ENCODE assay signal across 13 cellular contexts in the genomic region with DNA sequence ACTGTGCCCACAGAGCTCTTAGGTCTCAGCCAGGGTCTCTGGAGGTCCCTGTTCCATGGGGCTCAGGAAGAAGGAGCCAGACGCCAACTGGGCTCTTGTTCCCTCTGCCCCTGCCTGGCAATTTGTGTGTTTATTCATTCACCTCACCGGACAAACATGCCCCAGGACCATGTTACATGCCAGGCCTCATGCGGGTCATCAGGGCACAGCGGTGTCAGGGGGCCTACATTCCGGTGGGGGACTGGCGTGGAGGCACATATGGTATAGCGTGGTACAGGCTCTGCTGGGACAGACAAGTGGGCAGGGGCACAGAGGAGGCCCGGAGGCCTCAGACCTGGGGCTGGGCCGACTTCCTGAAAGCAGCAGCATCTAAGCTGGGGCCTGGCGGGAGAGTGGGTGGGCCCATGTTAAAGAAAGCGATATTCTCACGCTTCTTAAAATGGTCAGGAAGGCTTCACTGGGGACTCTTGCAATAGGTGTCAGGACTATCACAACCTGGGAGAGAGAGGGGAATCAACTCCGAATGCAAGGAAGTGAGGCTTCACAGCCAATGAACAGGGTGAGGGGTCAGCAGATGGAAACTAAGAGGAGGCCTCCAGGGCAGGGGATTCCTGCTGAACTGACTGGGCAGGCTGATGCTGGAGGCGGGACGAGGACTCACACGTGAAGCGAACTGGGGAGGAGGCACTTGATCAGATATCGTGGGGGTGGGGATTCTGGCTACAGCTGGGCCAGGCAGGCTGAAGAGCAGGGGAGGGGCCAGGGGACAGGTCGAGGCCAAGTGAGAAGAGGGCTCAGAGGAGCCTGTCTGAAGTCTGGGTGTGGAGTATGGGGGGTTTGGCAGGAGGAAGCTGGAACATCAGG. TPM values are rescaled to one million over a fixed set of nuclear protein-coding genes. Genes with fewer than 3 reads are reported as not detected.
DNase-seq lines count a peak whose midpoint lies in the region; TF ChIP-seq lines count a peak whose summit lies in the region.
"Had no signal": no experiment of that assay in that cellular context is flagged by ENCODE, and none has a peak within 500 bp of the region (broad histone marks: within the 10 kb centered on the region; RNA-seq: fewer than 3 reads in every experiment).

No MANE protein-coding gene starts in this region.

- no peaks in the 10 kb centered on the region for H3K27me3 ChIP-seq in HUES64 (ENCODE audit: insufficient read depth, low read length)
- no peaks in the 10 kb centered on the region for H3K27me3 ChIP-seq in SK-N-SH (ENCODE audit: insufficient read depth)
- no peaks in the 10 kb centered on the region for H3K27me3 ChIP-seq in smooth muscle cell (ENCODE audit: low read depth)
- no peaks in the 10 kb centered on the region for H3K27me3 ChIP-seq in testis

- H3F3A ChIP-seq in SK-N-SH (replicated peaks; ENCODE audit: insufficient read depth) (no peaks in the 10 kb centered on the region), smooth muscle cell (ENCODE audit: low read depth) (no peaks in the 10 kb centered on the region)

- no peak overlapping the region for H3K4me3 ChIP-seq in HUES64 (ENCODE audit: low read length)
- H3K4me3 ChIP-seq in SK-N-SH (ENCODE audit: low read depth in 2 of 2, low read length in 1 of 2): no peak overlapping the region
- no peak overlapping the region for H3K4me3 ChIP-seq in smooth muscle cell
- no peak overlapping the region for H3K4me3 ChIP-seq in testis

- peak overlapping the region; percentile 67 for H3K4me3 Mint-ChIP-seq in glutamatergic neuron (ENCODE audit: unreplicated experiment)
- H3K4me3 Mint-ChIP-seq: natural killer cell had no signal

- peak overlapping the region; percentile 51; the same call in 1 of the 2 replicates for H3K27ac ChIP-seq in HUES64 (ENCODE audit: low read depth, low read length)
- H3K27ac ChIP-seq in SK-N-SH (ENCODE audit: low read depth in 2 of 2, low read length in 1 of 2): peak overlapping the region in 1 of 2 experiments; percentile 62; a peak in 2 of 4 replicates
- H3K27ac ChIP-seq in smooth muscle cell (ENCODE audit: low read depth): peak overlapping the region; percentile 17
- H3K27ac ChIP-seq in testis: no peak overlapping the region

- H3K9me2 ChIP-seq in SK-N-SH: no peaks in the 10 kb centered on the region

- intact Hi-C loops in testis (cut with DNase I; ENCODE audit: low total_unique reads): no loop called here

- H3K4me1 ChIP-seq in HUES64 (ENCODE audit: insufficient read depth, low read length) (peaks cover 17% of the 10 kb centered on the region), SK-N-SH (ENCODE audit: control insufficient read depth in 1 of 2, insufficient read depth in 2 of 2, low read depth in 1 of 2, low read length in 1 of 2) (peaks cover 4 to 39% of the 10 kb centered on the region in 2 experiments; a peak in 1 of 4 replicates), smooth muscle cell (ENCODE audit: low read depth) (peaks cover 4% of the 10 kb centered on the region), testis (no peaks in the 10 kb centered on the region)

- H4K20me1 ChIP-seq in SK-N-SH (ENCODE audit: insufficient read depth) (peaks cover 43% of the 10 kb centered on the region), smooth muscle cell (ENCODE audit: low read depth) (peaks cover 99% of the 10 kb centered on the region)

- H3K27me3 Mint-ChIP-seq in glutamatergic neuron (ENCODE audit: unreplicated experiment): peaks cover 21% of the 10 kb centered on the region

- peaks cover 23% of the 10 kb centered on the region for H3K9me3 Mint-ChIP-seq in glutamatergic neuron (ENCODE audit: unreplicated experiment)
- H3K9me3 Mint-ChIP-seq: natural killer cell had no signal

- TF ChIP-seq CTCF in SK-N-SH (IDR thresholded peaks at IDR 0.05) (no peak), glutamatergic neuron (IDR thresholded peaks at IDR 0.05; ENCODE audit: partially characterized antibody, unreplicated experiment) (no peak), smooth muscle cell (IDR thresholded peaks at IDR 0.05; ENCODE audit: borderline replicate concordance, insufficient read depth, poor library complexity, severe bottlenecking) (no peak), testis (IDR thresholded peaks at IDR 0.05) (no peak)

- no peaks in the 10 kb centered on the region for H3K36me3 Mint-ChIP-seq in glutamatergic neuron (ENCODE audit: unreplicated experiment)
- H3K36me3 Mint-ChIP-seq: natural killer cell had no signal

- CTCF ChIA-PET in SK-N-SH (lab: Yijun Ruan, JAX): interaction anchor here (0.8 to 1.2 kb wide), 3 partner anchors 16 to 108 kb away, joined by 3 to 4 read pairs (median 3); no protein-coding TSS in a partner anchor

- DNase-seq in SK-N-SH (peak; percentile 80), glutamatergic neuron (peak; percentile 70), smooth muscle cell (lab: John Stamatoyannopoulos, UW; ENCODE audit: unreplicated experiment) (no peak), testis (no peak), NCI-H345 treated with DMSO at 0.1 percent for 48 hours (lab: John Stamatoyannopoulos, UW; ENCODE audit: unreplicated experiment) (no peak), NCI-H226 (no peak)
- DNase-seq: activated T-cell treated with anti-CD3 and anti-CD28 coated beads for 4 hours; DMS53; MV-4-11; natural killer cell; stimulated activated CD8-positive, alpha-beta memory T cell treated with anti-CD3 and anti-CD28 coated beads, Interleukin-4, amount 100 ng/mL, for 48 hours had no signal

- no peak for TF ChIP-seq POLR2A in testis (IDR thresholded peaks at IDR 0.05)

- H3K9me3 ChIP-seq in HUES64 (ENCODE audit: insufficient read depth, low read depth, low read length) (no peaks in the 10 kb centered on the region), SK-N-SH (no peaks in the 10 kb centered on the region), smooth muscle cell (replicated peaks; ENCODE audit: low read depth) (no peaks in the 10 kb centered on the region), testis (no peaks in the 10 kb centered on the region)

- H3K4me2 ChIP-seq in SK-N-SH: no peak overlapping the region
- peak overlapping the region; percentile 1 for H3K4me2 ChIP-seq in smooth muscle cell

- H3K9ac ChIP-seq in HUES64 (ENCODE audit: low read depth, low read length) (no peak overlapping the region), SK-N-SH (no peak overlapping the region), smooth muscle cell (ENCODE audit: low read depth) (no peak overlapping the region)

- TF ChIP-seq EP300 in SK-N-SH (IDR thresholded peaks at IDR 0.05; ENCODE audit: borderline replicate concordance in 1 of 2, low read depth in 1 of 2, low read length in 1 of 2): no peak

- peak overlapping the region; percentile 90 for H3K27ac Mint-ChIP-seq in glutamatergic neuron (ENCODE audit: unreplicated experiment)

- H3K36me3 ChIP-seq in HUES64 (ENCODE audit: insufficient read depth, low read length) (peaks cover 5% of the 10 kb centered on the region), SK-N-SH (replicated peaks in 1 of 2; ENCODE audit: control insufficient read depth in 1 of 2, insufficient read depth in 2 of 2, low read length in 1 of 2) (peaks cover 0 to 7% of the 10 kb centered on the region in 2 experiments), smooth muscle cell (ENCODE audit: low read depth) (no peaks in the 10 kb centered on the region), testis (ENCODE audit: low read depth, missing control alignments) (no peaks in the 10 kb centered on the region)

- no peak for TF ChIP-seq RAD21 in SK-N-SH (IDR thresholded peaks at IDR 0.05; ENCODE audit: low read length)

- H2AFZ ChIP-seq in SK-N-SH (ENCODE audit: low read depth) (no peak overlapping the region), smooth muscle cell (ENCODE audit: low read depth) (no peak overlapping the region)

- H3K4me1 Mint-ChIP-seq in glutamatergic neuron (ENCODE audit: low read depth, unreplicated experiment): peaks cover 38% of the 10 kb centered on the region

- 62% methylated on average over 19 of the region's 19 CpGs for WGBS in HUES64
- 83% methylated on average over 16 of the region's 19 CpGs for WGBS in SK-N-SH (ENCODE audit: low lambda C conversion rate)
- WGBS in smooth muscle cell (ENCODE audit: low lambda C conversion rate): 54% methylated on average over 19 of the region's 19 CpGs
- 73 to 82% methylated on average over 19 of the region's 19 CpGs for WGBS in testis, 2 donors

- POLR2A ChIA-PET in SK-N-SH (lab: Yijun Ruan, JAX): no interaction called here

- H3K79me2 ChIP-seq in SK-N-SH (ENCODE audit: insufficient read depth) (peaks cover 66% of the 10 kb centered on the region; the same call in 1 of the 2 replicates), smooth muscle cell (ENCODE audit: low read depth) (peaks cover 37% of the 10 kb centered on the region)

TF ChIP-seq in SK-N-SH, 30 proteins besides CTCF, POLR2A, EP300 and RAD21:
- TF ChIP-seq RXRA (IDR thresholded peaks at IDR 0.05; ENCODE audit: borderline replicate concordance, low read depth) (no peak), GATA2 (CRISPR knock-in tag; IDR thresholded peaks at IDR 0.05) (peak; percentile 67)

RNA-seq across cellular contexts. Expression of a gene that starts 41.9 kb away (rescaled TPM):
- 20.3 TPM for polyA plus RNA-seq in HUES64 (2013, experiment 1 of 2)
- polyA plus RNA-seq in HUES64 (2013, experiment 2 of 2): 24.7 TPM
- polyA plus RNA-seq in SK-N-SH (2012; rRNA removed): 40.6 and 52.9 TPM in 2 replicates
- polyA plus RNA-seq in SK-N-SH (2012; cell fraction: cytosol; rRNA removed): 30.8 and 37.3 TPM in 2 replicates
- polyA plus RNA-seq in SK-N-SH (2012; cell fraction: nucleus; rRNA removed): 21.5 and 23.7 TPM in 2 replicates
- 312 TPM for total RNA-seq in glutamatergic neuron (ENCODE audit: unreplicated experiment)
- total RNA-seq in smooth muscle cell: 28.0 and 39.8 TPM in 2 replicates
- polyA plus RNA-seq in smooth muscle cell: 49.7 and 59.3 TPM in 2 replicates
- 1 to 10 TPM; 5.2 TPM for total RNA-seq in testis
- 13.0 TPM for polyA plus RNA-seq in testis (ENCODE audit: insufficient read depth, low read depth, low replicate concordance)

RNA-seq across cellular contexts. Expression of a gene that starts 51.4 kb away (rescaled TPM):
- polyA plus RNA-seq in HUES64 (2013, experiment 1 of 2): 1.0 TPM
- polyA plus RNA-seq in HUES64 (2013, experiment 2 of 2): 1.6 TPM
- polyA plus RNA-seq in SK-N-SH (2012; rRNA removed) (0.15 and 0.28 TPM in 2 replicates), smooth muscle cell (0.43 TPM in 1 of 2 replicates, not detected in the other), testis (ENCODE audit: insufficient read depth, low read depth, low replicate concordance) (17.7 TPM)
- polyA plus RNA-seq in SK-N-SH (2012; cell fraction: cytosol; rRNA removed): 0.04 and 0.06 TPM in 2 replicates
- polyA plus RNA-seq in SK-N-SH (2012; cell fraction: nucleus; rRNA removed): 0.55 and 0.56 TPM in 2 replicates
- total RNA-seq in glutamatergic neuron (ENCODE audit: unreplicated experiment) (9.3 TPM), smooth muscle cell (under 0.01 and 1.3 TPM in 2 replicates), testis (10 to 100 TPM; 10.2 to 15.5 TPM)
- total RNA-seq: natural killer cell; T-helper 2 cell treated with Interferon-gamma antibody and Interleukin-4, amounts not matched to agents 100 ng/mL and 5 ng/mL, for 36 hours had no signal

Comparison
In these comparisons a context has a peak if more than half of its experiments do, and no peak if none do; other contexts are left out.
1. H3K27ac ChIP-seq: peak in HUES64 (single experiment) and smooth muscle cell (single experiment); none in testis (0 of 2).
2. DNase-seq: peak in SK-N-SH (single experiment) and glutamatergic neuron (single experiment); none in smooth muscle cell (single experiment), testis (single experiment), NCI-H345 treated with DMSO at 0.1 percent for 48 hours (single experiment) and NCI-H226 (single experiment).